In the genomic region with DNA sequence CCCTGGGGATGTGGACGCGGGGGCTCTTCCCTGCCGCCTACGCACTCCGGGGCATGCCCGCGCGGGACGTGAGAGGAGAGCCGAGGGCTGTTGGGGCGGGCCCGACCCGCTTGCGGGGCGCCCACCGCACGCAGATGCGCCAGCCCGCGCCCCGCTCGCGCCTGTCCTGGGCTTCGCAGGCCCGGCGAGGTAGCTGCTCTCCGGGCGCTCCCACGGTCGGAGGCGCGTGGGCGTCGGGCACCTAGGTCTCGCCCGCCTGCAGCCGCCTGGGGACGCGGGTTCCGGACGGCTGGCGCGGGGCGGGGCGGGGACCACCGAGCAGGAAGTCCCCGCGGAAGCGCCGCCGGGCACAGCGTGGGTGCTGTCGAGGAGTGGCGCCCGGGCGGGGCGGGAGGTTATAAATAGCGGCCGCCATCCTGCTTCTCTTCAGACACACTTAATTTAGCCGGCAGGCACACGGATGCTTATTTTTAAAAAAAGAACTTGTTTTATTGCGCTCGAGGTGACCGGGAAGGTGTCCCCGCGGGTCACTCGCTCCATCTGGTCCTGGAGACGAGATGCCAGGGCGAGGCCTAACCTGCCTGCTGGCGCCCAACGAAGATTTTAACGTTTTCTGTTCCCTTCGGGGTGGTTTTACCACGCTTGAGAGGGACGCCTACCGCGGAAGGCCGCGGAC, we compare ENCODE assay signal across 9 cellular contexts. TPM values are rescaled to one million over a fixed set of nuclear protein-coding genes. Genes with fewer than 3 reads are reported as not detected.
DNase-seq lines count a peak whose midpoint lies in the region; ATAC-seq and TF ChIP-seq lines count a peak whose summit lies in the region.
"Had no signal": no experiment of that assay in that cellular context is flagged by ENCODE, and none has a peak within 500 bp of the region (broad histone marks: within the 10 kb centered on the region; RNA-seq: fewer than 3 reads in every experiment).

No MANE protein-coding gene starts in this region.

- peaks cover 0 to 6% of the 10 kb centered on the region in 2 donors for H3K27me3 ChIP-seq in esophagus (ENCODE audit: control insufficient read depth in 1 of 2, insufficient read depth in 2 of 2, low read length in 2 of 2)

- TF ChIP-seq CTCF in progenitor cell of endocrine pancreas (IDR thresholded peaks at IDR 0.05; ENCODE audit: unreplicated experiment), result no peak

- no peaks in the 10 kb centered on the region for H3K36me3 Mint-ChIP-seq in progenitor cell of endocrine pancreas (ENCODE audit: insufficient read depth)

- WGBS in esophagus, 2 donors, result 3 to 5% methylated on average over 76 to 79 of the region's 79 CpGs

- H3K9me3 Mint-ChIP-seq in progenitor cell of endocrine pancreas (ENCODE audit: low read depth), result no peaks in the 10 kb centered on the region

- H3K36me3 ChIP-seq in esophagus (ENCODE audit: control insufficient read depth in 2 of 2, insufficient read depth in 2 of 2, low read length in 1 of 2), result no peaks in the 10 kb centered on the region

- H3K27ac Mint-ChIP-seq in progenitor cell of endocrine pancreas, result no peak overlapping the region

- H3K27ac ChIP-seq in esophagus (ENCODE audit: low read depth in 2 of 2, low read length in 1 of 2), result no peak overlapping the region
- H3K27ac ChIP-seq: epithelial cell of prostate had no signal

- peak; percentile 48 for ATAC-seq in HG03108 (IDR thresholded peaks at IDR 0.05; ENCODE audit: unreplicated experiment)

- H3K27me3 Mint-ChIP-seq in progenitor cell of endocrine pancreas, result peaks cover 67% of the 10 kb centered on the region

- H3K4me1 Mint-ChIP-seq in progenitor cell of endocrine pancreas (ENCODE audit: low read depth), result peaks cover 10% of the 10 kb centered on the region

- H3K4me1 ChIP-seq in esophagus (ENCODE audit: control insufficient read depth in 2 of 2, insufficient read depth in 2 of 2, low read length in 1 of 2), result peaks cover 2 to 8% of the 10 kb centered on the region in 2 donors

- DNase-seq in NCI-H82 (lab: John Stamatoyannopoulos, UW) (peak; percentile 46), NCI-H82 treated with DMSO at 0.1 percent for 48 hours (lab: John Stamatoyannopoulos, UW; ENCODE audit: unreplicated experiment) (no peak), progenitor cell of endocrine pancreas (ENCODE audit: low spot score, unreplicated experiment) (no peak), D341Med (ENCODE audit: low spot score) (no peak), epidermal melanocyte (ENCODE audit: insufficient read length, low spot score) (no peak)
- DNase-seq in activated CD4-positive, alpha-beta T cell treated with anti-CD3 and anti-CD28 coated beads for 48 hours, result peak; percentile 61

- peak overlapping the region; percentile 37 to 51 for H3K4me3 ChIP-seq in esophagus (ENCODE audit: low read depth in 1 of 2, low read length in 2 of 2)

- peaks cover 0 to 3% of the 10 kb centered on the region in 2 donors for H3K9me3 ChIP-seq in esophagus (ENCODE audit: control insufficient read depth in 2 of 2, insufficient read depth in 1 of 2, low read depth in 1 of 2, low read length in 1 of 2)

- peak overlapping the region; percentile 52 for H3K4me3 Mint-ChIP-seq in progenitor cell of endocrine pancreas (ENCODE audit: low read depth)

RNA-seq across cellular contexts. Expression of gene GJA3, which starts 0.6 kb away (rescaled TPM):
- polyA plus RNA-seq in esophagus, result under 1 TPM; 0.22 to 0.75 TPM
- total RNA-seq in progenitor cell of endocrine pancreas, result 0.04 and 0.12 TPM in 2 replicates

RNA-seq across cellular contexts. Expression of gene GJB2, which starts 31.3 kb away (rescaled TPM):
- polyA plus RNA-seq in esophagus, result 100 to 1,000 TPM; 859 to 986 TPM
- total RNA-seq in progenitor cell of endocrine pancreas, result 1.1 and 2.4 TPM in 2 replicates

Comparison
In these comparisons a context has a peak if more than half of its experiments do, and no peak if none do; other contexts are left out.
1. DNase-seq: peak in NCI-H82 (single experiment) and activated CD4-positive, alpha-beta T cell treated with anti-CD3 and anti-CD28 coated beads for 48 hours (single experiment); none in NCI-H82 treated with DMSO at 0.1 percent for 48 hours (single experiment), progenitor cell of endocrine pancreas (single experiment), D341Med (single experiment) and epidermal melanocyte (single experiment).